16 cellular contexts compared by ENCODE assay signal in genomic region chr2:54585136-54585535, GRCh38.
DNase-seq lines count a peak whose midpoint lies in the region; ATAC-seq and TF ChIP-seq lines count a peak whose summit lies in the region.
"Had no signal": no experiment of that assay in that cellular context is flagged by ENCODE, and none has a peak within 500 bp of the region (broad histone marks: within the 10 kb centered on the region; RNA-seq: fewer than 3 reads in every experiment).

No MANE protein-coding gene starts in this region.

- POLR2A ChIA-PET in MCF 10A (lab: Yijun Ruan, JAX): interaction anchor here (0.7 to 3.8 kb wide), 7 partner anchors 9 to 828 kb away, joined by 3 to 33 read pairs (median 3); no protein-coding TSS in a partner anchor

- no peaks in the 10 kb centered on the region for H4K20me1 ChIP-seq in mammary epithelial cell (ENCODE audit: insufficient read depth, low read length)

- H3K27ac ChIP-seq in mammary epithelial cell (ENCODE audit: insufficient read depth, low read depth, low read length) (no peak overlapping the region), VCaP (peak overlapping the region; percentile 60), vagina (no peak overlapping the region)

- peaks cover 9% of the 10 kb centered on the region for H3K36me3 Mint-ChIP-seq in MCF 10A (ENCODE audit: insufficient read depth, unreplicated experiment)

- in situ Hi-C loops in mammary epithelial cell (cut with MboI; ENCODE audit: low sequenced_read_pairs in 2 of 2): no loop called here

- BruUV-seq in MCF 10A (replicated peaks; lab: Mats Ljungman, UMichigan) (no TSS peak), mammary epithelial cell (replicated peaks; lab: Mats Ljungman, UMichigan) (no TSS peak)

- H3K36me3 ChIP-seq in mammary epithelial cell (ENCODE audit: insufficient read depth, low read length) (peaks cover 2% of the 10 kb centered on the region), vagina (no peaks in the 10 kb centered on the region)

- ATAC-seq in esophagus mucosa (peak; percentile 53), GM21786 (IDR thresholded peaks at IDR 0.05; ENCODE audit: unreplicated experiment) (no peak), HG03442 (IDR thresholded peaks at IDR 0.05; ENCODE audit: unreplicated experiment) (no peak)
- peak; percentile 46 for ATAC-seq in stimulated activated naive CD8-positive, alpha-beta T cell treated with anti-CD3 and anti-CD28 coated beads, Interleukin-15, amount 100 ng/mL, for 72 hours
- ATAC-seq: PC-3 had no signal

- DNase-seq in MCF 10A (ENCODE audit: unreplicated experiment) (no peak), mammary epithelial cell (no peak), vagina (ENCODE audit: extremely low spot score in 2 of 2) (no peak)
- no peak for DNase-seq in stimulated activated naive CD8-positive, alpha-beta T cell treated with anti-CD3 and anti-CD28 coated beads, Interleukin-15, amount 100 ng/mL, for 72 hours
- DNase-seq: activated CD8-positive, alpha-beta memory T cell treated with anti-CD3 and anti-CD28 coated beads for 24 hours; aorta; KBM-7; midbrain; NCI-H1436 treated with DMSO at 0.1 percent for 48 hours; PC-3; stimulated activated CD4-positive, alpha-beta T cell treated with anti-CD3 and anti-CD28 coated beads, Interleukin-2, amount 100 ng/mL, for 24 hours had no signal

- H3K27me3 ChIP-seq in mammary epithelial cell (ENCODE audit: insufficient read depth, low read length): no peaks in the 10 kb centered on the region
- H3K27me3 ChIP-seq in vagina: no peaks in the 10 kb centered on the region

- no peak overlapping the region for H3K9ac ChIP-seq in mammary epithelial cell (ENCODE audit: insufficient read depth, low read length)

- no peaks in the 10 kb centered on the region for H3K9me3 Mint-ChIP-seq in MCF 10A (ENCODE audit: unreplicated experiment)
- H3K9me3 Mint-ChIP-seq in stimulated activated naive CD8-positive, alpha-beta T cell treated with anti-CD3 and anti-CD28 coated beads, Interleukin-15, amount 100 ng/mL, for 72 hours: no peaks in the 10 kb centered on the region
- H3K9me3 Mint-ChIP-seq: dendritic cell treated with granulocyte-macrophage colony-stimulating factor and Interleukin-4, amounts not matched to agents 40 ng/mL and 50 ng/mL, for 4 days had no signal

- H3K79me2 ChIP-seq in mammary epithelial cell (ENCODE audit: insufficient read depth, low read length): peaks cover 99% of the 10 kb centered on the region

- peak overlapping the region; percentile 71 for H3K27ac Mint-ChIP-seq in MCF 10A (ENCODE audit: low read depth, unreplicated experiment)
- H3K27ac Mint-ChIP-seq in stimulated activated naive CD8-positive, alpha-beta T cell treated with anti-CD3 and anti-CD28 coated beads, Interleukin-15, amount 100 ng/mL, for 72 hours: peak overlapping the region in 1 of 2 donors; percentile 34
- H3K27ac Mint-ChIP-seq: dendritic cell treated with granulocyte-macrophage colony-stimulating factor and Interleukin-4, amounts not matched to agents 40 ng/mL and 50 ng/mL, for 4 days had no signal

- CTCF ChIA-PET in MCF 10A (lab: Yijun Ruan, JAX): interaction anchor here (0.7 to 1.6 kb wide), 2 partner anchors 61 to 389 kb away, joined by 3 to 4 read pairs; no protein-coding TSS in a partner anchor
- CTCF ChIA-PET in mammary epithelial cell (lab: Charles Lee; ENCODE audit: low non-redundant PET): no interaction called here

- H3K4me3 ChIP-seq in mammary epithelial cell (replicated peaks in 1 of 3; ENCODE audit: insufficient read depth in 1 of 3, low read depth in 2 of 3, low read length in 3 of 3) (no peak overlapping the region), vagina (no peak overlapping the region)

- intact Hi-C loops in MCF 10A (cut with micrococcal nuclease): no loop called here
- intact Hi-C loops in mammary epithelial cell (cut with micrococcal nuclease): no loop called here
- intact Hi-C loops in vagina (cut with DNase I): no loop called here

- H2AFZ ChIP-seq in mammary epithelial cell (ENCODE audit: low read depth, low read length): no peak overlapping the region

- peaks cover 9% of the 10 kb centered on the region for H3K4me1 ChIP-seq in mammary epithelial cell (ENCODE audit: insufficient read depth, low read length)
- peaks cover 87% of the 10 kb centered on the region for H3K4me1 ChIP-seq in vagina

- TF ChIP-seq CTCF in MCF 10A (IDR thresholded peaks at IDR 0.05; ENCODE audit: unreplicated experiment) (no peak), mammary epithelial cell (conservative IDR thresholded peaks at IDR 0.05 in 1 of 2, IDR thresholded peaks at IDR 0.05 in 1 of 2; ENCODE audit: extremely low read depth in 1 of 2, insufficient read depth in 1 of 2, low read depth in 1 of 2, low read length in 2 of 2) (no peak), VCaP (conservative IDR thresholded peaks at IDR 0.05) (no peak), vagina (IDR thresholded peaks at IDR 0.05) (no peak)

- H3K4me3 Mint-ChIP-seq in MCF 10A (ENCODE audit: unreplicated experiment): no peak overlapping the region
- peak overlapping the region; percentile 73 to 81 for H3K4me3 Mint-ChIP-seq in stimulated activated naive CD8-positive, alpha-beta T cell treated with anti-CD3 and anti-CD28 coated beads, Interleukin-15, amount 100 ng/mL, for 72 hours
- H3K4me3 Mint-ChIP-seq: dendritic cell treated with granulocyte-macrophage colony-stimulating factor and Interleukin-4, amounts not matched to agents 40 ng/mL and 50 ng/mL, for 4 days had no signal

- H3K4me2 ChIP-seq in mammary epithelial cell (ENCODE audit: insufficient read depth, low read depth, low read length): no peak overlapping the region

- no peaks in the 10 kb centered on the region for H3K27me3 Mint-ChIP-seq in MCF 10A (ENCODE audit: insufficient read depth, unreplicated experiment)
- no peaks in the 10 kb centered on the region for H3K27me3 Mint-ChIP-seq in stimulated activated naive CD8-positive, alpha-beta T cell treated with anti-CD3 and anti-CD28 coated beads, Interleukin-15, amount 100 ng/mL, for 72 hours
- H3K27me3 Mint-ChIP-seq: dendritic cell treated with granulocyte-macrophage colony-stimulating factor and Interleukin-4, amounts not matched to agents 40 ng/mL and 50 ng/mL, for 4 days had no signal

- H3K9me3 ChIP-seq in mammary epithelial cell (replicated peaks; ENCODE audit: insufficient read depth, low read length) (no peaks in the 10 kb centered on the region), vagina (no peaks in the 10 kb centered on the region)

- peaks cover 42% of the 10 kb centered on the region for H3K4me1 Mint-ChIP-seq in MCF 10A (ENCODE audit: insufficient read depth, unreplicated experiment)
- peaks cover 91% of the 10 kb centered on the region for H3K4me1 Mint-ChIP-seq in stimulated activated naive CD8-positive, alpha-beta T cell treated with anti-CD3 and anti-CD28 coated beads, Interleukin-15, amount 100 ng/mL, for 72 hours

- dilution Hi-C loops in mammary epithelial cell (cut with HindIII; ENCODE audit: low sequenced_read_pairs): no loop called here

- no peak for TF ChIP-seq POLR2A in vagina (IDR thresholded peaks at IDR 0.05)

Comparison
In these comparisons a context has a peak if more than half of its experiments do, and no peak if none do; other contexts are left out.
1. ATAC-seq: peak in esophagus mucosa (single experiment) and stimulated activated naive CD8-positive, alpha-beta T cell treated with anti-CD3 and anti-CD28 coated beads, Interleukin-15, amount 100 ng/mL, for 72 hours (single experiment); none in GM21786 (single experiment) and HG03442 (single experiment).